In the genomic region with DNA sequence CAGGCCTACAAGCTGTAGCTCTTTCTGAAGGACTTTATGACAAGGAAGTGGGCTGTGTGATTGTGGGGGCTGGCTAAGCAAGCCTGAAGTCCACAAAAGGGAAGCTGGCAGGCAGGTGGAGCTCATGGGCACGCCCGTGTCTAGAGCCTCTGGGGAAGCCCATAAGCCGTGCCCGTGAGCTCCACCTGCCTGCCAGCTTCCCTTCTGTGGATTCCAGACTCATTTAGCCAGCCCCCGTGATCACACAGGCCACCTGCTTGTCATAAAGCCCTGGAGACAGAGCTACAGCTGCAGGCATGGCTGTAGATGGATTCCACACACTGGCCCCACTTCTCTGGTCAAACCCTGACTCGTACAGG, we compare ENCODE assay signal across 8 cellular contexts. TPM values are rescaled to one million over a fixed set of nuclear protein-coding genes. Genes with fewer than 3 reads are reported as not detected.
DNase-seq lines count a peak whose midpoint lies in the region; ATAC-seq, FAIRE-seq and TF ChIP-seq lines count a peak whose summit lies in the region.

No MANE protein-coding gene starts in this region.

- RAD21 ChIA-PET in GM12878 (lab: Charles Lee; ENCODE audit: unreplicated experiment): interaction anchor here (1.0 to 2.4 kb wide), 7 partner anchors 10 to 230 kb away, joined by 3 to 26 read pairs (median 7); a partner anchor contains a TSS

- no peak for FAIRE-seq in GM12878 (lab: Jason Lieb, UNC)

- no peaks in the 10 kb centered on the region for H3K27me3 ChIP-seq in GM12878 (replicated peaks in 1 of 2; ENCODE audit: control insufficient read depth in 2 of 2, insufficient read depth in 2 of 2, low read length in 1 of 2)

- H3K4me2 ChIP-seq in GM12878 (ENCODE audit: control insufficient read depth, insufficient read depth): no peak overlapping the region

- TF ChIP-seq EP300 in GM12878 (IDR thresholded peaks at IDR 0.05; ENCODE audit: borderline replicate concordance in 1 of 2, control insufficient read depth in 1 of 2, low read depth in 2 of 2, low read length in 2 of 2): no peak

- no peak for TF ChIP-seq POLR2A in GM12878 (IDR thresholded peaks at IDR 0.05; ENCODE audit: low read depth, low read length)

- H3K9me3 Mint-ChIP-seq in T-cell (no peaks in the 10 kb centered on the region), HFFc6 (no peaks in the 10 kb centered on the region)
- H3K9me3 Mint-ChIP-seq in naive thymus-derived CD8-positive, alpha-beta T cell: no peaks in the 10 kb centered on the region

- peaks cover 19% of the 10 kb centered on the region for H3K4me1 ChIP-seq in GM12878 (ENCODE audit: control insufficient read depth, insufficient read depth, low read length)

- H3K9ac ChIP-seq in GM12878 (ENCODE audit: control insufficient read depth, insufficient read depth, low read length): no peak overlapping the region

- no peak overlapping the region for H3K27ac ChIP-seq in GM12878 (ENCODE audit: control insufficient read depth, insufficient read depth)

- no peak overlapping the region for H3K4me3 ChIP-seq in GM12878

- H3K27ac Mint-ChIP-seq in T-cell: peak overlapping the region; percentile 95 to 99
- peak overlapping the region; percentile 77 to 100 (median 96) for H3K27ac Mint-ChIP-seq in naive thymus-derived CD8-positive, alpha-beta T cell
- H3K27ac Mint-ChIP-seq in HFFc6: no peak overlapping the region

- no peaks in the 10 kb centered on the region for H3K36me3 ChIP-seq in GM12878 (ENCODE audit: control insufficient read depth in 2 of 2, insufficient read depth in 2 of 2, low read length in 1 of 2)

- H2AFZ ChIP-seq in GM12878 (ENCODE audit: control insufficient read depth, low read depth, low read length): peak overlapping the region; percentile 24; the same call in 1 of the 2 replicates

- intact Hi-C loops in GM12878 (cut with micrococcal nuclease; ENCODE audit: unreplicated experiment): no loop called here

- DNase-seq in COR-L47 (lab: John Stamatoyannopoulos, UW) (peak; percentile 96), M059J (ENCODE audit: low read depth) (peak; percentile 33), T-cell (peak; percentile 42 to 76 (median 62)), GM12878 (ENCODE audit: low read depth, low spot score) (no peak), SKM-1 treated with dmso at 0.1 percent for 144 hours (lab: John Stamatoyannopoulos, UW; ENCODE audit: unreplicated experiment) (no peak), HFFc6 (no peak)
- DNase-seq in naive thymus-derived CD8-positive, alpha-beta T cell: peak; percentile 55 to 88 (median 68)

- ATAC-seq in T-cell (replicated peaks in 1 of 4) (peak; percentile 80 to 91 (median 84)), GM12878 (peak; percentile 77), GM21515 (IDR thresholded peaks at IDR 0.05; ENCODE audit: unreplicated experiment) (no peak)
- peak; percentile 91 to 92 for ATAC-seq in naive thymus-derived CD8-positive, alpha-beta T cell

- TF ChIP-seq CTCF in GM12878 (IDR thresholded peaks at IDR 0.05 in 2 of 3, conservative IDR thresholded peaks at IDR 0.05 in 1 of 3; ENCODE audit: control insufficient read depth in 2 of 3, extremely low read depth in 1 of 3, insufficient read depth in 1 of 3, low read depth in 3 of 3, low read length in 3 of 3) (peak in 1 of 3 experiments; percentile 12; a peak in 1 of 6 replicates), HFFc6 (IDR thresholded peaks at IDR 0.05) (no peak)

- peaks cover 46 to 61% (median 47%) of the 10 kb centered on the region in 3 donors for H3K4me1 Mint-ChIP-seq in T-cell
- peaks cover 26 to 55% (median 49%) of the 10 kb centered on the region in 4 donors for H3K4me1 Mint-ChIP-seq in naive thymus-derived CD8-positive, alpha-beta T cell
- H3K4me1 Mint-ChIP-seq in HFFc6 (ENCODE audit: low read depth): peaks cover 12% of the 10 kb centered on the region; the same call in 1 of the 2 replicates

- H3K36me3 Mint-ChIP-seq in T-cell (no peaks in the 10 kb centered on the region), HFFc6 (ENCODE audit: low read depth) (no peaks in the 10 kb centered on the region)
- H3K36me3 Mint-ChIP-seq in naive thymus-derived CD8-positive, alpha-beta T cell: no peaks in the 10 kb centered on the region

- POLR2A ChIA-PET in T-cell (lab: Charles Lee) (interaction anchor here (0.6 to 1.5 kb wide), 7 partner anchors 10 to 300 kb away, joined by 3 to 13 read pairs (median 3); a partner anchor contains a TSS), GM12878 (lab: Charles Lee) (interaction anchor here (1.5 to 1.7 kb wide), 2 partner anchors 11 to 105 kb away, joined by 3 to 10 read pairs; a partner anchor contains a TSS)
- POLR2A ChIA-PET in naive thymus-derived CD8-positive, alpha-beta T cell (lab: Charles Lee): interaction anchor here (0.8 to 7.9 kb wide), 20 partner anchors 10 to 300 kb away, joined by 3 to 257 read pairs (median 6); a partner anchor contains a TSS

- no peaks in the 10 kb centered on the region for H3K9me3 ChIP-seq in GM12878 (replicated peaks; ENCODE audit: control insufficient read depth, insufficient read depth, low read length)

- TF ChIP-seq RAD21 in GM12878 (IDR thresholded peaks at IDR 0.05; ENCODE audit: insufficient read depth, low read depth, low read length): no peak

- no peaks in the 10 kb centered on the region for H3K27me3 Mint-ChIP-seq in T-cell
- no peaks in the 10 kb centered on the region for H3K27me3 Mint-ChIP-seq in naive thymus-derived CD8-positive, alpha-beta T cell
- peaks cover 39% of the 10 kb centered on the region for H3K27me3 Mint-ChIP-seq in HFFc6 (ENCODE audit: insufficient read depth)

- in situ Hi-C loops in GM12878 (cut with MboI): no loop called here

- BruUV-seq in GM12878 (replicated peaks; lab: Mats Ljungman, UMichigan): no TSS peak

- no peaks in the 10 kb centered on the region for H3K79me2 ChIP-seq in GM12878 (ENCODE audit: control insufficient read depth, insufficient read depth, low read length)

- CTCF ChIA-PET in T-cell (lab: Charles Lee): interaction anchor here (0.5 to 3.1 kb wide), 36 partner anchors 8 to 408 kb away, joined by 3 to 58 read pairs (median 4); a partner anchor contains a TSS
- CTCF ChIA-PET in GM12878 (lab: Yijun Ruan, JAX): interaction anchor here (0.6 to 4.0 kb wide), 14 partner anchors 10 to 280 kb away, joined by 3 to 39 read pairs (median 8); a partner anchor contains a TSS

- H4K20me1 ChIP-seq in GM12878 (ENCODE audit: control insufficient read depth, insufficient read depth): no peaks in the 10 kb centered on the region

- H3K4me3 Mint-ChIP-seq in T-cell (peak overlapping the region; percentile 50 to 81 (median 72)), HFFc6 (no peak overlapping the region)
- peak overlapping the region; percentile 43 to 94 (median 80) for H3K4me3 Mint-ChIP-seq in naive thymus-derived CD8-positive, alpha-beta T cell

- SMC1A ChIA-PET in GM12878 (lab: Charles Lee; ENCODE audit: uncharacterized antibody, unreplicated experiment): interaction anchor here (1.4 to 2.8 kb wide), 6 partner anchors 10 to 229 kb away, joined by 4 to 22 read pairs (median 8); no protein-coding TSS in a partner anchor

- 8% methylated on average over 6 of the region's 6 CpGs for WGBS in GM12878 (ENCODE audit: insufficient coverage, insufficient replicate concordance, low lambda C conversion rate, missing lambda C conversion rate)

RNA-seq across cellular contexts. Expression of a gene that starts 15.2 kb away (rescaled TPM):
- not detected in 2 replicates for total RNA-seq in M059J (2014; rRNA removed; shearing (Covaris generic))
- total RNA-seq in T-cell: under 1 TPM; 0.20 to 0.43 (median 0.30) TPM
- not detected in 2 replicates for total RNA-seq in GM12878 (2013; cell fraction: nucleolus; rRNA removed)
- not detected in 2 replicates for total RNA-seq in GM12878 (2014; rRNA removed)
- not detected in 2 replicates for total RNA-seq in GM12878 (2014; rRNA removed; fragmentation: Illumina TruSeq; extraction: Trizol)
- total RNA-seq in GM12878 (2021): not detected in 2 replicates
- not detected for polyA plus RNA-seq in GM12878 (2011; ENCODE audit: low read depth)
- polyA plus RNA-seq in GM12878 (2011; rRNA removed): not detected in 2 replicates
- polyA plus RNA-seq in GM12878 (2011; cell fraction: cytosol; rRNA removed): not detected in 2 replicates
- not detected in 2 replicates for polyA plus RNA-seq in GM12878 (2011; cell fraction: nucleus; rRNA removed)
- not detected in 2 replicates for polyA plus RNA-seq in GM12878 (2012)
- not detected in 2 replicates for polyA plus RNA-seq in GM12878 (2014; fragmentation: Illumina TruSeq; extraction: Trizol)
- not detected for polyA plus RNA-seq in GM12878 (2014; fragmentation: Nextera tagmentation; extraction: Ambion mirVana)
- polyA plus RNA-seq in GM12878 (2014; rRNA removed): not detected in 2 replicates
- not detected for polyA plus RNA-seq in GM12878 (2016; fragmentation: Nextera tagmentation; extraction: Ambion mirVana)
- polyA minus RNA-seq in GM12878 (2011; rRNA and poly(A)+ RNA removed): not detected in 2 replicates
- not detected in 2 replicates for polyA minus RNA-seq in GM12878 (2011; cell fraction: cytosol; rRNA and poly(A)+ RNA removed)
- polyA minus RNA-seq in GM12878 (2011; cell fraction: nucleus; rRNA and poly(A)+ RNA removed): not detected in 2 replicates
- total RNA-seq in naive thymus-derived CD8-positive, alpha-beta T cell: under 1 TPM; 0.52 to 0.69 TPM
- polyA plus RNA-seq in naive thymus-derived CD8-positive, alpha-beta T cell: under 1 TPM; 0.21 to 0.47 (median 0.32) TPM
- not detected for total RNA-seq in HFFc6 (2021; fragmentation: NEBNext Ultra II Directional; extraction: Animal tissue kit (Norgen Biotek cat#: 25700))

RNA-seq across cellular contexts. Expression of a gene that starts 22.5 kb away (rescaled TPM):
- 0.27 TPM in 1 of 2 replicates, not detected in the other for total RNA-seq in M059J (2014; rRNA removed; shearing (Covaris generic))
- total RNA-seq in T-cell (under 1 TPM; 0.13 to 0.49 (median 0.26) TPM), GM12878 (2014; rRNA removed) (not detected in 2 replicates), GM12878 (2014; rRNA removed; fragmentation: Illumina TruSeq; extraction: Trizol) (not detected in 2 replicates), GM12878 (2021) (not detected in 2 replicates)
- 0.17 TPM in 1 of 2 replicates, not detected in the other for total RNA-seq in GM12878 (2013; cell fraction: nucleolus; rRNA removed)
- not detected for polyA plus RNA-seq in GM12878 (2011; ENCODE audit: low read depth)
- polyA plus RNA-seq in GM12878 (2011; rRNA removed) (0.22 TPM in 1 of 2 replicates, not detected in the other), GM12878 (2014; fragmentation: Illumina TruSeq; extraction: Trizol) (not detected in 2 replicates), GM12878 (2014; fragmentation: Nextera tagmentation; extraction: Ambion mirVana) (under 1 TPM in 1 of 2 experiments, not detected in 1; 0.05 TPM), GM12878 (2014; rRNA removed) (not detected in 2 replicates), GM12878 (2016; fragmentation: Nextera tagmentation; extraction: Ambion mirVana) (under 1 TPM; 0.14 to 0.52 TPM)
- polyA plus RNA-seq in GM12878 (2011; cell fraction: cytosol; rRNA removed): not detected in 2 replicates
- not detected in 2 replicates for polyA plus RNA-seq in GM12878 (2011; cell fraction: nucleus; rRNA removed)
- polyA plus RNA-seq in GM12878 (2012): not detected in 2 replicates
- polyA minus RNA-seq in GM12878 (2011; rRNA and poly(A)+ RNA removed): 0.05 TPM in 1 of 2 replicates, not detected in the other
- not detected in 2 replicates for polyA minus RNA-seq in GM12878 (2011; cell fraction: cytosol; rRNA and poly(A)+ RNA removed)
- polyA minus RNA-seq in GM12878 (2011; cell fraction: nucleus; rRNA and poly(A)+ RNA removed): not detected in 2 replicates
- total RNA-seq in naive thymus-derived CD8-positive, alpha-beta T cell: 1 to 10 TPM; 1.7 to 2.0 TPM
- polyA plus RNA-seq in naive thymus-derived CD8-positive, alpha-beta T cell: under 1 TPM; 0.18 to 0.23 (median 0.20) TPM
- total RNA-seq in HFFc6 (2021; fragmentation: NEBNext Ultra II Directional; extraction: Animal tissue kit (Norgen Biotek cat#: 25700)): not detected

RNA-seq across cellular contexts. Expression of a gene that starts 44.2 kb away (rescaled TPM):
- not detected in 2 replicates for total RNA-seq in M059J (2014; rRNA removed; shearing (Covaris generic))
- total RNA-seq in T-cell (not detected), GM12878 (2014; rRNA removed) (not detected in 2 replicates), GM12878 (2014; rRNA removed; fragmentation: Illumina TruSeq; extraction: Trizol) (not detected in 2 replicates), GM12878 (2021) (not detected in 2 replicates)
- total RNA-seq in GM12878 (2013; cell fraction: nucleolus; rRNA removed): not detected in 2 replicates
- not detected for polyA plus RNA-seq in GM12878 (2011; ENCODE audit: low read depth)
- polyA plus RNA-seq in GM12878 (2011; rRNA removed) (not detected in 2 replicates), GM12878 (2014; fragmentation: Illumina TruSeq; extraction: Trizol) (not detected in 2 replicates), GM12878 (2014; fragmentation: Nextera tagmentation; extraction: Ambion mirVana) (not detected), GM12878 (2014; rRNA removed) (0.15 TPM in 1 of 2 replicates, not detected in the other), GM12878 (2016; fragmentation: Nextera tagmentation; extraction: Ambion mirVana) (not detected)
- not detected in 2 replicates for polyA plus RNA-seq in GM12878 (2011; cell fraction: cytosol; rRNA removed)
- polyA plus RNA-seq in GM12878 (2011; cell fraction: nucleus; rRNA removed): not detected in 2 replicates
- not detected in 2 replicates for polyA plus RNA-seq in GM12878 (2012)
- not detected in 2 replicates for polyA minus RNA-seq in GM12878 (2011; rRNA and poly(A)+ RNA removed)
- not detected in 2 replicates for polyA minus RNA-seq in GM12878 (2011; cell fraction: cytosol; rRNA and poly(A)+ RNA removed)
- not detected in 2 replicates for polyA minus RNA-seq in GM12878 (2011; cell fraction: nucleus; rRNA and poly(A)+ RNA removed)
- not detected for total RNA-seq in naive thymus-derived CD8-positive, alpha-beta T cell
- not detected for polyA plus RNA-seq in naive thymus-derived CD8-positive, alpha-beta T cell
- not detected for total RNA-seq in HFFc6 (2021; fragmentation: NEBNext Ultra II Directional; extraction: Animal tissue kit (Norgen Biotek cat#: 25700))

Comparison
In these comparisons a context has a peak if more than half of its experiments do, and no peak if none do; other contexts are left out.
1. DNase-seq: peak in COR-L47 (single experiment), M059J (single experiment), T-cell (34 of 34) and naive thymus-derived CD8-positive, alpha-beta T cell (10 of 10); none in GM12878 (single experiment), SKM-1 treated with dmso at 0.1 percent for 144 hours (single experiment) and HFFc6 (single experiment).